In the genomic region with DNA sequence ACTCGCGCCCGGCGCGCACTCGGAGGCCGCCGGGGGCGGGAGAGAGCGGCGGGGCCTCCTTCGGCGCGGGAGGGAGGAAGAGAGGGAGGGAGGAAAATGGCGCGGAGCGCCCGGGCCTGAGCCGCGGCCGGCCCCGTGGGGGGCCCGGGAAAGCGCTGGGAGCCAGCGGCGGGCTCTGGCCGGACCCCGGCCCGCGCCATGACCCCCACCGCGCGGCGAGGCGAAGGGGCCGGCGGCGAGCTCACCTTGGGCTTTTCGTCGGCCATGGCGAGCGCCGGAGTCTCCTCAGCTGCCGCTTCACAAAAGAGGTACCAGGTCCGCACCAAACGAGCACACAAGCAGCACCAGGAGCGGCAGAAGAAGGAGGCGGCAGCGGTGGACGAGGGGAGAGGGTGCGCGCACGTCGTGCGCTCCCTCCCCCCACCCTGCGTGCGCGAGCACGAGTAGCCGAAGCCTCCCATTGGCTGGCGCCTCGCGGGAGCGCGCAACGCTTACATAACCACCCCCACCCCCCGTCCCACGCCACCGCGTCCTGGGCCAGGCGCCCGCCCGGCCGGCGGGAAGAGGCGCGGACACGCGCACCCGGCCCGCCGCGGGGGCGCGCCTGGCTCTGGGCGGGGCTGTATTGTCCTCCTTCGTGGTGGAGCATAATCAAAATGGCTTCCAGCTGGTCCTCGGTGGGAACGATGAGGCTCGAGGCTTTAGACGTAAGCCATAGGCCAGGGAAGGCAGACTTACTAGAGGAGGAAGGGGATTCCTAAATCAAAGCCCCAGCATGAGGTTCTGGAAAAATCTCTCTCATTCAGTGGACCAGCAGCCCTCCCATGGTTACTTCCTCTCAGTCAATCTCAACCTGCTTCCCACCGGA, we compare ENCODE assay signal across 1 cellular context.
TF ChIP-seq lines count a peak whose summit lies in the region.

A gene (minus strand): TSS at position 391 of the 868 bp plus-strand sequence. CDS start 125 bp downstream, at position 266.

TF ChIP-seq in K562, 482 proteins besides CTCF, POLR2A, EP300 and RAD21 (continued from another document and continues in another):
- TF ChIP-seq PCBP2 (IDR thresholded peaks at IDR 0.05; ENCODE audit: low read depth, low read length, poor library complexity, severe bottlenecking) (no peak), ZNF140 (CRISPR knock-in tag; IDR thresholded peaks at IDR 0.05) (peak; percentile 45; the same call in 1 of the 2 replicates), SNIP1 (IDR thresholded peaks at IDR 0.05; ENCODE audit: low read depth) (no peak), RHOXF2B (CRISPR knock-in tag; conservative IDR thresholded peaks at IDR 0.05) (no peak), NFXL1 (CRISPR knock-in tag; IDR thresholded peaks at IDR 0.05) (no peak), PRMT5 (CRISPR knock-in tag; IDR thresholded peaks at IDR 0.05) (no peak), EGR1 (conservative IDR thresholded peaks at IDR 0.05) (peak; percentile 79), SRF (CRISPR knock-in tag; IDR thresholded peaks at IDR 0.05) (no peak), HEY1 (CRISPR knock-in tag; IDR thresholded peaks at IDR 0.05; ENCODE audit: borderline replicate concordance) (no peak), SMARCE1 (IDR thresholded peaks at IDR 0.05) (no peak), HCFC1 (IDR thresholded peaks at IDR 0.05; ENCODE audit: low read depth, low read length) (no peak; the same call in 1 of the 2 replicates), SMARCB1 (IDR thresholded peaks at IDR 0.05; ENCODE audit: insufficient read length, low read depth) (no peak), KDM5B (IDR thresholded peaks at IDR 0.05; ENCODE audit: insufficient replicate concordance, low read depth, low read length) (peak; percentile 54), RB1 (IDR thresholded peaks at IDR 0.05; ENCODE audit: low read depth) (peak; percentile 90), KLF1 (tag; IDR thresholded peaks at IDR 0.05) (0 out of 2 replicates have a peak, but pooled peaks have one; percentile 45), NCOA6 (IDR thresholded peaks at IDR 0.05) (peak; percentile 86), SAFB2 (IDR thresholded peaks at IDR 0.05; ENCODE audit: borderline replicate concordance, low read depth, low read length, severe bottlenecking) (no peak), ZNF124 (CRISPR knock-in tag; IDR thresholded peaks at IDR 0.05) (no peak), DACH1 (IDR thresholded peaks at IDR 0.05; ENCODE audit: partially characterized antibody) (no peak), ZNF174 (CRISPR knock-in tag; IDR thresholded peaks at IDR 0.05) (no peak), SIRT6 (IDR thresholded peaks at IDR 0.05; ENCODE audit: low read depth, low read length) (no peak), CCAR2 (IDR thresholded peaks at IDR 0.05; ENCODE audit: low read depth, low read length) (no peak), ZNF253 (CRISPR knock-in tag; conservative IDR thresholded peaks at IDR 0.05) (no peak)
- TF ChIP-seq, protein P1, sequence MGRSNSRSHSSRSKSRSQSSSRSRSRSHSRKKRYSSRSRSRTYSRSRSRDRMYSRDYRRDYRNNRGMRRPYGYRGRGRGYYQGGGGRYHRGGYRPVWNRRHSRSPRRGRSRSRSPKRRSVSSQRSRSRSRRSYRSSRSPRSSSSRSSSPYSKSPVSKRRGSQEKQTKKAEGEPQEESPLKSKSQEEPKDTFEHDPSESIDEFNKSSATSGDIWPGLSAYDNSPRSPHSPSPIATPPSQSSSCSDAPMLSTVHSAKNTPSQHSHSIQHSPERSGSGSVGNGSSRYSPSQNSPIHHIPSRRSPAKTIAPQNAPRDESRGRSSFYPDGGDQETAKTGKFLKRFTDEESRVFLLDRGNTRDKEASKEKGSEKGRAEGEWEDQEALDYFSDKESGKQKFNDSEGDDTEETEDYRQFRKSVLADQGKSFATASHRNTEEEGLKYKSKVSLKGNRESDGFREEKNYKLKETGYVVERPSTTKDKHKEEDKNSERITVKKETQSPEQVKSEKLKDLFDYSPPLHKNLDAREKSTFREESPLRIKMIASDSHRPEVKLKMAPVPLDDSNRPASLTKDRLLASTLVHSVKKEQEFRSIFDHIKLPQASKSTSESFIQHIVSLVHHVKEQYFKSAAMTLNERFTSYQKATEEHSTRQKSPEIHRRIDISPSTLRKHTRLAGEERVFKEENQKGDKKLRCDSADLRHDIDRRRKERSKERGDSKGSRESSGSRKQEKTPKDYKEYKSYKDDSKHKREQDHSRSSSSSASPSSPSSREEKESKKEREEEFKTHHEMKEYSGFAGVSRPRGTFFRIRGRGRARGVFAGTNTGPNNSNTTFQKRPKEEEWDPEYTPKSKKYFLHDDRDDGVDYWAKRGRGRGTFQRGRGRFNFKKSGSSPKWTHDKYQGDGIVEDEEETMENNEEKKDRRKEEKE (IDR thresholded peaks at IDR 0.05; ENCODE audit: borderline replicate concordance in 1 of 2, control insufficient read depth in 1 of 2, low read depth in 2 of 2, low read length in 1 of 2): no peak
- TF ChIP-seq, protein P2, sequence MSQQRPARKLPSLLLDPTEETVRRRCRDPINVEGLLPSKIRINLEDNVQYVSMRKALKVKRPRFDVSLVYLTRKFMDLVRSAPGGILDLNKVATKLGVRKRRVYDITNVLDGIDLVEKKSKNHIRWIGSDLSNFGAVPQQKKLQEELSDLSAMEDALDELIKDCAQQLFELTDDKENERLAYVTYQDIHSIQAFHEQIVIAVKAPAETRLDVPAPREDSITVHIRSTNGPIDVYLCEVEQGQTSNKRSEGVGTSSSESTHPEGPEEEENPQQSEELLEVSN (IDR thresholded peaks at IDR 0.05; ENCODE audit: borderline replicate concordance in 1 of 2, extremely low read depth in 1 of 2, insufficient read depth in 1 of 2, insufficient read length in 1 of 2, low read depth in 1 of 2, low read length in 1 of 2, poor library complexity in 1 of 2, severe bottlenecking in 1 of 2): peak; percentile 50 to 87
- TF ChIP-seq, protein P3, sequence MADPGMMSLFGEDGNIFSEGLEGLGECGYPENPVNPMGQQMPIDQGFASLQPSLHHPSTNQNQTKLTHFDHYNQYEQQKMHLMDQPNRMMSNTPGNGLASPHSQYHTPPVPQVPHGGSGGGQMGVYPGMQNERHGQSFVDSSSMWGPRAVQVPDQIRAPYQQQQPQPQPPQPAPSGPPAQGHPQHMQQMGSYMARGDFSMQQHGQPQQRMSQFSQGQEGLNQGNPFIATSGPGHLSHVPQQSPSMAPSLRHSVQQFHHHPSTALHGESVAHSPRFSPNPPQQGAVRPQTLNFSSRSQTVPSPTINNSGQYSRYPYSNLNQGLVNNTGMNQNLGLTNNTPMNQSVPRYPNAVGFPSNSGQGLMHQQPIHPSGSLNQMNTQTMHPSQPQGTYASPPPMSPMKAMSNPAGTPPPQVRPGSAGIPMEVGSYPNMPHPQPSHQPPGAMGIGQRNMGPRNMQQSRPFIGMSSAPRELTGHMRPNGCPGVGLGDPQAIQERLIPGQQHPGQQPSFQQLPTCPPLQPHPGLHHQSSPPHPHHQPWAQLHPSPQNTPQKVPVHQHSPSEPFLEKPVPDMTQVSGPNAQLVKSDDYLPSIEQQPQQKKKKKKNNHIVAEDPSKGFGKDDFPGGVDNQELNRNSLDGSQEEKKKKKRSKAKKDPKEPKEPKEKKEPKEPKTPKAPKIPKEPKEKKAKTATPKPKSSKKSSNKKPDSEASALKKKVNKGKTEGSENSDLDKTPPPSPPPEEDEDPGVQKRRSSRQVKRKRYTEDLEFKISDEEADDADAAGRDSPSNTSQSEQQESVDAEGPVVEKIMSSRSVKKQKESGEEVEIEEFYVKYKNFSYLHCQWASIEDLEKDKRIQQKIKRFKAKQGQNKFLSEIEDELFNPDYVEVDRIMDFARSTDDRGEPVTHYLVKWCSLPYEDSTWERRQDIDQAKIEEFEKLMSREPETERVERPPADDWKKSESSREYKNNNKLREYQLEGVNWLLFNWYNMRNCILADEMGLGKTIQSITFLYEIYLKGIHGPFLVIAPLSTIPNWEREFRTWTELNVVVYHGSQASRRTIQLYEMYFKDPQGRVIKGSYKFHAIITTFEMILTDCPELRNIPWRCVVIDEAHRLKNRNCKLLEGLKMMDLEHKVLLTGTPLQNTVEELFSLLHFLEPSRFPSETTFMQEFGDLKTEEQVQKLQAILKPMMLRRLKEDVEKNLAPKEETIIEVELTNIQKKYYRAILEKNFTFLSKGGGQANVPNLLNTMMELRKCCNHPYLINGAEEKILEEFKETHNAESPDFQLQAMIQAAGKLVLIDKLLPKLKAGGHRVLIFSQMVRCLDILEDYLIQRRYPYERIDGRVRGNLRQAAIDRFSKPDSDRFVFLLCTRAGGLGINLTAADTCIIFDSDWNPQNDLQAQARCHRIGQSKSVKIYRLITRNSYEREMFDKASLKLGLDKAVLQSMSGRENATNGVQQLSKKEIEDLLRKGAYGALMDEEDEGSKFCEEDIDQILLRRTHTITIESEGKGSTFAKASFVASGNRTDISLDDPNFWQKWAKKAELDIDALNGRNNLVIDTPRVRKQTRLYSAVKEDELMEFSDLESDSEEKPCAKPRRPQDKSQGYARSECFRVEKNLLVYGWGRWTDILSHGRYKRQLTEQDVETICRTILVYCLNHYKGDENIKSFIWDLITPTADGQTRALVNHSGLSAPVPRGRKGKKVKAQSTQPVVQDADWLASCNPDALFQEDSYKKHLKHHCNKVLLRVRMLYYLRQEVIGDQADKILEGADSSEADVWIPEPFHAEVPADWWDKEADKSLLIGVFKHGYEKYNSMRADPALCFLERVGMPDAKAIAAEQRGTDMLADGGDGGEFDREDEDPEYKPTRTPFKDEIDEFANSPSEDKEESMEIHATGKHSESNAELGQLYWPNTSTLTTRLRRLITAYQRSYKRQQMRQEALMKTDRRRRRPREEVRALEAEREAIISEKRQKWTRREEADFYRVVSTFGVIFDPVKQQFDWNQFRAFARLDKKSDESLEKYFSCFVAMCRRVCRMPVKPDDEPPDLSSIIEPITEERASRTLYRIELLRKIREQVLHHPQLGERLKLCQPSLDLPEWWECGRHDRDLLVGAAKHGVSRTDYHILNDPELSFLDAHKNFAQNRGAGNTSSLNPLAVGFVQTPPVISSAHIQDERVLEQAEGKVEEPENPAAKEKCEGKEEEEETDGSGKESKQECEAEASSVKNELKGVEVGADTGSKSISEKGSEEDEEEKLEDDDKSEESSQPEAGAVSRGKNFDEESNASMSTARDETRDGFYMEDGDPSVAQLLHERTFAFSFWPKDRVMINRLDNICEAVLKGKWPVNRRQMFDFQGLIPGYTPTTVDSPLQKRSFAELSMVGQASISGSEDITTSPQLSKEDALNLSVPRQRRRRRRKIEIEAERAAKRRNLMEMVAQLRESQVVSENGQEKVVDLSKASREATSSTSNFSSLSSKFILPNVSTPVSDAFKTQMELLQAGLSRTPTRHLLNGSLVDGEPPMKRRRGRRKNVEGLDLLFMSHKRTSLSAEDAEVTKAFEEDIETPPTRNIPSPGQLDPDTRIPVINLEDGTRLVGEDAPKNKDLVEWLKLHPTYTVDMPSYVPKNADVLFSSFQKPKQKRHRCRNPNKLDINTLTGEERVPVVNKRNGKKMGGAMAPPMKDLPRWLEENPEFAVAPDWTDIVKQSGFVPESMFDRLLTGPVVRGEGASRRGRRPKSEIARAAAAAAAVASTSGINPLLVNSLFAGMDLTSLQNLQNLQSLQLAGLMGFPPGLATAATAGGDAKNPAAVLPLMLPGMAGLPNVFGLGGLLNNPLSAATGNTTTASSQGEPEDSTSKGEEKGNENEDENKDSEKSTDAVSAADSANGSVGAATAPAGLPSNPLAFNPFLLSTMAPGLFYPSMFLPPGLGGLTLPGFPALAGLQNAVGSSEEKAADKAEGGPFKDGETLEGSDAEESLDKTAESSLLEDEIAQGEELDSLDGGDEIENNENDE (IDR thresholded peaks at IDR 0.05; ENCODE audit: low read depth, low read length): no peak
- TF ChIP-seq, protein P4, sequence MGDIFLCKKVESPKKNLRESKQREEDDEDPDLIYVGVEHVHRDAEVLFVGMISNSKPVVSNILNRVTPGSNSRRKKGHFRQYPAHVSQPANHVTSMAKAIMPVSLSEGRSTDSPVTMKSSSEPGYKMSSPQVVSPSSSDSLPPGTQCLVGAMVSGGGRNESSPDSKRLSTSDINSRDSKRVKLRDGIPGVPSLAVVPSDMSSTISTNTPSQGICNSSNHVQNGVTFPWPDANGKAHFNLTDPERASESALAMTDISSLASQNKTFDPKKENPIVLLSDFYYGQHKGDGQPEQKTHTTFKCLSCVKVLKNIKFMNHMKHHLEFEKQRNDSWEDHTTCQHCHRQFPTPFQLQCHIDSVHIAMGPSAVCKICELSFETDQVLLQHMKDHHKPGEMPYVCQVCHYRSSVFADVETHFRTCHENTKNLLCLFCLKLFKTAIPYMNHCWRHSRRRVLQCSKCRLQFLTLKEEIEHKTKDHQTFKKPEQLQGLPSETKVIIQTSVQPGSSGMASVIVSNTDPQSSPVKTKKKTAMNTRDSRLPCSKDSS (IDR thresholded peaks at IDR 0.05; ENCODE audit: low read depth, partially characterized antibody): no peak
- TF ChIP-seq, protein P5, sequence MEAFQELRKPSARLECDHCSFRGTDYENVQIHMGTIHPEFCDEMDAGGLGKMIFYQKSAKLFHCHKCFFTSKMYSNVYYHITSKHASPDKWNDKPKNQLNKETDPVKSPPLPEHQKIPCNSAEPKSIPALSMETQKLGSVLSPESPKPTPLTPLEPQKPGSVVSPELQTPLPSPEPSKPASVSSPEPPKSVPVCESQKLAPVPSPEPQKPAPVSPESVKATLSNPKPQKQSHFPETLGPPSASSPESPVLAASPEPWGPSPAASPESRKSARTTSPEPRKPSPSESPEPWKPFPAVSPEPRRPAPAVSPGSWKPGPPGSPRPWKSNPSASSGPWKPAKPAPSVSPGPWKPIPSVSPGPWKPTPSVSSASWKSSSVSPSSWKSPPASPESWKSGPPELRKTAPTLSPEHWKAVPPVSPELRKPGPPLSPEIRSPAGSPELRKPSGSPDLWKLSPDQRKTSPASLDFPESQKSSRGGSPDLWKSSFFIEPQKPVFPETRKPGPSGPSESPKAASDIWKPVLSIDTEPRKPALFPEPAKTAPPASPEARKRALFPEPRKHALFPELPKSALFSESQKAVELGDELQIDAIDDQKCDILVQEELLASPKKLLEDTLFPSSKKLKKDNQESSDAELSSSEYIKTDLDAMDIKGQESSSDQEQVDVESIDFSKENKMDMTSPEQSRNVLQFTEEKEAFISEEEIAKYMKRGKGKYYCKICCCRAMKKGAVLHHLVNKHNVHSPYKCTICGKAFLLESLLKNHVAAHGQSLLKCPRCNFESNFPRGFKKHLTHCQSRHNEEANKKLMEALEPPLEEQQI (IDR thresholded peaks at IDR 0.05): no peak
- TF ChIP-seq, protein P6, sequence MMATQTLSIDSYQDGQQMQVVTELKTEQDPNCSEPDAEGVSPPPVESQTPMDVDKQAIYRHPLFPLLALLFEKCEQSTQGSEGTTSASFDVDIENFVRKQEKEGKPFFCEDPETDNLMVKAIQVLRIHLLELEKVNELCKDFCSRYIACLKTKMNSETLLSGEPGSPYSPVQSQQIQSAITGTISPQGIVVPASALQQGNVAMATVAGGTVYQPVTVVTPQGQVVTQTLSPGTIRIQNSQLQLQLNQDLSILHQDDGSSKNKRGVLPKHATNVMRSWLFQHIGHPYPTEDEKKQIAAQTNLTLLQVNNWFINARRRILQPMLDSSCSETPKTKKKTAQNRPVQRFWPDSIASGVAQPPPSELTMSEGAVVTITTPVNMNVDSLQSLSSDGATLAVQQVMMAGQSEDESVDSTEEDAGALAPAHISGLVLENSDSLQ (IDR thresholded peaks at IDR 0.05): no peak
